9 cellular contexts compared by ENCODE assay signal in genomic region chr12:24960222-24960855, GRCh38. TPM values are rescaled to one million over a fixed set of nuclear protein-coding genes. Genes with fewer than 3 reads are reported as not detected.
A peak's percentile ranks its signal among the peaks of the same experiment; 100 is the strongest.
DNase-seq lines count a peak whose midpoint lies in the region; ATAC-seq and TF ChIP-seq lines count a peak whose summit lies in the region.
"Had no signal": no experiment of that assay in that cellular context is flagged by ENCODE, and none has a peak within 500 bp of the region (broad histone marks: within the 10 kb centered on the region; RNA-seq: fewer than 3 reads in every experiment).

No MANE protein-coding gene starts in this region.

- intact Hi-C loops in activated CD4-positive, alpha-beta memory T cell treated with anti-CD3 and anti-CD28 coated beads for 36 hours (cut with micrococcal nuclease): loop anchor here (1.0 to 2.0 kb wide), 2 partner anchors 30 to 93 kb away; no protein-coding TSS in a partner anchor

- H4K20me1 ChIP-seq in GM23248 (ENCODE audit: insufficient read depth): no peaks in the 10 kb centered on the region
- H4K20me1 ChIP-seq: BLaER1 treated with 17β-estradiol and CSF1 and Interleukin-3, amounts not matched to agents 10 nM and 100 nM had no signal

- peaks cover 5% of the 10 kb centered on the region for H3K9me3 Mint-ChIP-seq in activated CD4-positive, alpha-beta memory T cell treated with anti-CD3 and anti-CD28 coated beads for 36 hours

- no peak overlapping the region for H3K27ac Mint-ChIP-seq in activated CD4-positive, alpha-beta memory T cell treated with anti-CD3 and anti-CD28 coated beads for 36 hours

- no peak overlapping the region for H3K4me3 ChIP-seq in GM23248
- H3K4me3 ChIP-seq: BLaER1 treated with 17β-estradiol and CSF1 and Interleukin-3, amounts not matched to agents 10 nM and 100 nM had no signal

- no peaks in the 10 kb centered on the region for H3K4me1 ChIP-seq in GM23248 (ENCODE audit: insufficient read depth)

- WGBS in GM23248 (ENCODE audit: low coverage in 1 of 2, low lambda C conversion rate in 2 of 2, missing lambda C conversion rate in 2 of 2), 2 experiments: 13 to 27% methylated on average over 2 of the region's 2 CpGs

- in situ Hi-C loops in GM23248 (cut with MboI): no loop called here

- no peak overlapping the region for H3K27ac ChIP-seq in GM23248
- H3K27ac ChIP-seq: BLaER1 treated with 17β-estradiol and CSF1 and Interleukin-3, amounts not matched to agents 10 nM and 100 nM had no signal

- H3K27me3 Mint-ChIP-seq in activated CD4-positive, alpha-beta memory T cell treated with anti-CD3 and anti-CD28 coated beads for 36 hours: peaks cover 10% of the 10 kb centered on the region

- H3K36me3 Mint-ChIP-seq in activated CD4-positive, alpha-beta memory T cell treated with anti-CD3 and anti-CD28 coated beads for 36 hours: no peaks in the 10 kb centered on the region

- no peak overlapping the region for H2AFZ ChIP-seq in GM23248

- no peak for ATAC-seq in GM21515 (IDR thresholded peaks at IDR 0.05; ENCODE audit: unreplicated experiment)

- H3F3A ChIP-seq in GM23248 (ENCODE audit: insufficient read depth): no peaks in the 10 kb centered on the region

- H3K9ac ChIP-seq in GM23248: no peak overlapping the region
- H3K9ac ChIP-seq: BLaER1 treated with 17β-estradiol and CSF1 and Interleukin-3, amounts not matched to agents 10 nM and 100 nM had no signal

- POLR2A ChIA-PET in activated CD4-positive, alpha-beta memory T cell treated with anti-CD3 and anti-CD28 coated beads for 36 hours (lab: Charles Lee): no interaction called here

- peak; percentile 29 for DNase-seq in NCI-H2171 treated with DMSO at 0.1 percent for 48 hours (lab: John Stamatoyannopoulos, UW)
- no peak for DNase-seq in NCI-H2171 (lab: John Stamatoyannopoulos, UW)
- DNase-seq in GM23248: peak; percentile 83
- DNase-seq in activated CD4-positive, alpha-beta memory T cell treated with anti-CD3 and anti-CD28 coated beads for 36 hours: peak; percentile 71
- peak; percentile 51 for DNase-seq in glomerular visceral epithelial cell (ENCODE audit: extremely low spot score)
- peak; percentile 41 to 43 for DNase-seq in stimulated activated CD4-positive, alpha-beta T cell treated with anti-CD3 and anti-CD28 coated beads, Interleukin-2, amount 100 ng/mL, for 48 hours

- H3K27me3 ChIP-seq in GM23248 (replicated peaks; ENCODE audit: insufficient read depth): no peaks in the 10 kb centered on the region; the same call in 1 of the 2 replicates
- H3K27me3 ChIP-seq: BLaER1 treated with 17β-estradiol and CSF1 and Interleukin-3, amounts not matched to agents 10 nM and 100 nM had no signal

- no peak overlapping the region for H3K4me3 Mint-ChIP-seq in activated CD4-positive, alpha-beta memory T cell treated with anti-CD3 and anti-CD28 coated beads for 36 hours

- peaks cover 14% of the 10 kb centered on the region for H3K4me1 Mint-ChIP-seq in activated CD4-positive, alpha-beta memory T cell treated with anti-CD3 and anti-CD28 coated beads for 36 hours (ENCODE audit: low read depth)

- CTCF ChIA-PET in activated CD4-positive, alpha-beta memory T cell treated with anti-CD3 and anti-CD28 coated beads for 36 hours (lab: Charles Lee): interaction anchor here (0.6 kb wide), 1 partner anchor 79 kb away, joined by 3 read pairs; no protein-coding TSS in a partner anchor

- no peaks in the 10 kb centered on the region for H3K36me3 ChIP-seq in GM23248 (ENCODE audit: low read depth)
- H3K36me3 ChIP-seq: BLaER1 treated with 17β-estradiol and CSF1 and Interleukin-3, amounts not matched to agents 10 nM and 100 nM had no signal

- H3K4me2 ChIP-seq in GM23248 (ENCODE audit: unreplicated experiment): no peak overlapping the region

- H3K9me2 ChIP-seq in GM23248 (ENCODE audit: insufficient read depth): no peaks in the 10 kb centered on the region

- H3K9me3 ChIP-seq in GM23248 (ENCODE audit: low read depth): peaks cover 4% of the 10 kb centered on the region

- TF ChIP-seq CTCF in LNCAP (IDR thresholded peaks at IDR 0.05): peak; percentile 53; the same call in 1 of the 2 replicates

- no peaks in the 10 kb centered on the region for H3K79me2 ChIP-seq in GM23248 (ENCODE audit: insufficient read depth)

RNA-seq across cellular contexts. Expression of gene BCAT1, which starts 11.4 kb away (rescaled TPM):
- 72.1 and 109 TPM in 2 replicates for total RNA-seq in GM23248 (2014; rRNA removed; shearing (Covaris generic))
- 51.9 and 60.6 TPM in 2 replicates for polyA plus RNA-seq in GM23248 (2016; fragmentation: Nextera tagmentation; extraction: Ambion mirVana)
- 10 to 100 TPM; 17.6 to 20.4 TPM for total RNA-seq in activated CD4-positive, alpha-beta memory T cell treated with anti-CD3 and anti-CD28 coated beads for 36 hours
